ENCODE assay signal across 8 cellular contexts in genomic region chr19:1942934-1943555, GRCh38. TPM values are rescaled to one million over a fixed set of nuclear protein-coding genes. Genes with fewer than 3 reads are reported as not detected.
A peak's percentile ranks its signal among the peaks of the same experiment; 100 is the strongest.
DNase-seq lines count a peak whose midpoint lies in the region; ATAC-seq and TF ChIP-seq lines count a peak whose summit lies in the region.

No MANE protein-coding gene starts in this region.

- ATAC-seq in activated CD4-positive, alpha-beta T cell treated with anti-CD3 and anti-CD28 coated beads for 36 hours, result no peak
- no peak for ATAC-seq in stimulated activated memory B cell treated with anti-CD40 and anti-IgM and Interleukin-4, amounts not matched to agents 10 μg/mL and 1 μg/mL and 100 μg/mL, for 72 hours
- ATAC-seq in HG03175 (IDR thresholded peaks at IDR 0.05; ENCODE audit: unreplicated experiment), result no peak

- H3K36me3 ChIP-seq in WERI-Rb-1 (peaks cover 6% of the 10 kb centered on the region), hepatocyte (replicated peaks; ENCODE audit: insufficient read depth, low read depth) (no peaks in the 10 kb centered on the region)

- peak overlapping the region; percentile 88 for H3K27ac Mint-ChIP-seq in activated CD4-positive, alpha-beta T cell treated with anti-CD3 and anti-CD28 coated beads for 36 hours
- peak overlapping the region; percentile 96 for H3K27ac Mint-ChIP-seq in stimulated activated memory B cell treated with anti-CD40 and anti-IgM and Interleukin-4, amounts not matched to agents 10 μg/mL and 1 μg/mL and 100 μg/mL, for 72 hours

- DNase-seq in activated CD4-positive, alpha-beta T cell treated with anti-CD3 and anti-CD28 coated beads for 36 hours, result no peak
- no peak for DNase-seq in activated CD4-positive, alpha-beta T cell treated with anti-CD3 and anti-CD28 coated beads for 4 hours
- DNase-seq in WERI-Rb-1 (no peak), hepatocyte (ENCODE audit: low spot score) (no peak), middle frontal gyrus (ENCODE audit: extremely low spot score, low spot score) (no peak), SW 1271 (lab: John Stamatoyannopoulos, UW) (no peak)

- H3K4me1 Mint-ChIP-seq in activated CD4-positive, alpha-beta T cell treated with anti-CD3 and anti-CD28 coated beads for 36 hours, result peaks cover 30% of the 10 kb centered on the region
- H3K4me1 Mint-ChIP-seq in stimulated activated memory B cell treated with anti-CD40 and anti-IgM and Interleukin-4, amounts not matched to agents 10 μg/mL and 1 μg/mL and 100 μg/mL, for 72 hours, result peaks cover 49% of the 10 kb centered on the region

- H3K36me3 Mint-ChIP-seq in activated CD4-positive, alpha-beta T cell treated with anti-CD3 and anti-CD28 coated beads for 36 hours (ENCODE audit: low read depth), result peaks cover 5% of the 10 kb centered on the region
- H3K36me3 Mint-ChIP-seq in stimulated activated memory B cell treated with anti-CD40 and anti-IgM and Interleukin-4, amounts not matched to agents 10 μg/mL and 1 μg/mL and 100 μg/mL, for 72 hours, result no peaks in the 10 kb centered on the region

- intact Hi-C loops in activated CD4-positive, alpha-beta T cell treated with anti-CD3 and anti-CD28 coated beads for 36 hours (cut with DNase I, micrococcal nuclease), result loop anchor here in 1 of 2 experiments (1.0 to 2.0 kb wide), 3 partner anchors 72 to 842 kb away; partner anchors contain the start of genes BTBD2, IZUMO4, MOB3A and THOP1

- TF ChIP-seq CTCF in WERI-Rb-1 (IDR thresholded peaks at IDR 0.05; ENCODE audit: low read depth, low read length), result no peak
- TF ChIP-seq CTCF in hepatocyte (IDR thresholded peaks at IDR 0.05; ENCODE audit: poor library complexity), result no peak

- WGBS in hepatocyte (ENCODE audit: low lambda C conversion rate, missing lambda C conversion rate), result 43% methylated on average over 21 of the region's 21 CpGs

- H3K79me2 ChIP-seq in hepatocyte, result peaks cover 65% of the 10 kb centered on the region

- H2AFZ ChIP-seq in hepatocyte, result no peak overlapping the region

- H3K9me3 ChIP-seq in WERI-Rb-1 (ENCODE audit: severe bottlenecking), result no peaks in the 10 kb centered on the region
- H3K9me3 ChIP-seq in hepatocyte (ENCODE audit: low read depth), result no peaks in the 10 kb centered on the region

- CTCF ChIA-PET in activated CD4-positive, alpha-beta T cell treated with anti-CD3 and anti-CD28 coated beads for 36 hours (lab: Charles Lee), result interaction anchor here (1.1 kb wide), 1 partner anchor 19 kb away, joined by 3 read pairs; no protein-coding TSS in a partner anchor

- peak overlapping the region; percentile 88 for H3K27ac ChIP-seq in WERI-Rb-1
- peak overlapping the region; percentile 98 for H3K27ac ChIP-seq in hepatocyte

- no peaks in the 10 kb centered on the region for H3K9me3 Mint-ChIP-seq in activated CD4-positive, alpha-beta T cell treated with anti-CD3 and anti-CD28 coated beads for 36 hours (ENCODE audit: low read depth)
- H3K9me3 Mint-ChIP-seq in stimulated activated memory B cell treated with anti-CD40 and anti-IgM and Interleukin-4, amounts not matched to agents 10 μg/mL and 1 μg/mL and 100 μg/mL, for 72 hours, result no peaks in the 10 kb centered on the region

- H3K27me3 ChIP-seq in WERI-Rb-1 (ENCODE audit: insufficient read depth, low read depth, severe bottlenecking), result no peaks in the 10 kb centered on the region
- no peaks in the 10 kb centered on the region for H3K27me3 ChIP-seq in hepatocyte

- peaks cover 23% of the 10 kb centered on the region for H3K4me1 ChIP-seq in hepatocyte (ENCODE audit: insufficient read depth)

- H3K4me3 Mint-ChIP-seq in activated CD4-positive, alpha-beta T cell treated with anti-CD3 and anti-CD28 coated beads for 36 hours, result peak overlapping the region; percentile 93
- H3K4me3 Mint-ChIP-seq in stimulated activated memory B cell treated with anti-CD40 and anti-IgM and Interleukin-4, amounts not matched to agents 10 μg/mL and 1 μg/mL and 100 μg/mL, for 72 hours, result peak overlapping the region; percentile 95

- H3K4me2 ChIP-seq in hepatocyte, result peak overlapping the region; percentile 95

- H3K4me3 ChIP-seq in WERI-Rb-1 (ENCODE audit: low read depth, low read length), result peak overlapping the region; percentile 57
- peak overlapping the region; percentile 78 for H3K4me3 ChIP-seq in hepatocyte

- H3K9me2 ChIP-seq in hepatocyte (replicated peaks; ENCODE audit: insufficient read depth), result no peaks in the 10 kb centered on the region

- POLR2A ChIA-PET in activated CD4-positive, alpha-beta T cell treated with anti-CD3 and anti-CD28 coated beads for 36 hours (lab: Charles Lee), result no interaction called here

- H4K20me1 ChIP-seq in hepatocyte (ENCODE audit: insufficient read depth, poor library complexity, severe bottlenecking), result peaks cover 53% of the 10 kb centered on the region

- no peaks in the 10 kb centered on the region for H3K27me3 Mint-ChIP-seq in activated CD4-positive, alpha-beta T cell treated with anti-CD3 and anti-CD28 coated beads for 36 hours
- H3K27me3 Mint-ChIP-seq in stimulated activated memory B cell treated with anti-CD40 and anti-IgM and Interleukin-4, amounts not matched to agents 10 μg/mL and 1 μg/mL and 100 μg/mL, for 72 hours, result no peaks in the 10 kb centered on the region

RNA-seq across cellular contexts. Expression of gene CSNK1G2, which starts 2.1 kb away (rescaled TPM):
- total RNA-seq in activated CD4-positive, alpha-beta T cell treated with anti-CD3 and anti-CD28 coated beads for 36 hours, result 10 to 100 TPM; 56.0 to 78.1 TPM
- 44.8 and 56.8 TPM in 2 replicates for total RNA-seq in hepatocyte
- polyA plus RNA-seq in hepatocyte, result 82.5 and 82.7 TPM in 2 replicates

RNA-seq across cellular contexts. Expression of gene ADAT3, which starts 37.8 kb away (rescaled TPM):
- total RNA-seq in activated CD4-positive, alpha-beta T cell treated with anti-CD3 and anti-CD28 coated beads for 36 hours, result 1 to 10 TPM; 5.6 to 6.1 TPM
- total RNA-seq in hepatocyte, result 2.4 and 5.3 TPM in 2 replicates
- 11.0 and 11.6 TPM in 2 replicates for polyA plus RNA-seq in hepatocyte

RNA-seq across cellular contexts. Expression of gene SCAMP4, which starts 37.8 kb away (rescaled TPM):
- total RNA-seq in activated CD4-positive, alpha-beta T cell treated with anti-CD3 and anti-CD28 coated beads for 36 hours, result 10 to 100 TPM; 20.5 to 25.6 TPM
- total RNA-seq in hepatocyte, result 69.3 and 77.2 TPM in 2 replicates
- 89.8 and 103 TPM in 2 replicates for polyA plus RNA-seq in hepatocyte

RNA-seq across cellular contexts. Expression of gene ABHD17A, which starts 57.7 kb away (rescaled TPM):
- total RNA-seq in activated CD4-positive, alpha-beta T cell treated with anti-CD3 and anti-CD28 coated beads for 36 hours, result 10 to 100 TPM; 84.5 to 88.5 TPM
- 62.5 and 77.5 TPM in 2 replicates for total RNA-seq in hepatocyte
- 99.7 and 102 TPM in 2 replicates for polyA plus RNA-seq in hepatocyte
